ENCODE assay signal across 8 cellular contexts in the genomic region with DNA sequence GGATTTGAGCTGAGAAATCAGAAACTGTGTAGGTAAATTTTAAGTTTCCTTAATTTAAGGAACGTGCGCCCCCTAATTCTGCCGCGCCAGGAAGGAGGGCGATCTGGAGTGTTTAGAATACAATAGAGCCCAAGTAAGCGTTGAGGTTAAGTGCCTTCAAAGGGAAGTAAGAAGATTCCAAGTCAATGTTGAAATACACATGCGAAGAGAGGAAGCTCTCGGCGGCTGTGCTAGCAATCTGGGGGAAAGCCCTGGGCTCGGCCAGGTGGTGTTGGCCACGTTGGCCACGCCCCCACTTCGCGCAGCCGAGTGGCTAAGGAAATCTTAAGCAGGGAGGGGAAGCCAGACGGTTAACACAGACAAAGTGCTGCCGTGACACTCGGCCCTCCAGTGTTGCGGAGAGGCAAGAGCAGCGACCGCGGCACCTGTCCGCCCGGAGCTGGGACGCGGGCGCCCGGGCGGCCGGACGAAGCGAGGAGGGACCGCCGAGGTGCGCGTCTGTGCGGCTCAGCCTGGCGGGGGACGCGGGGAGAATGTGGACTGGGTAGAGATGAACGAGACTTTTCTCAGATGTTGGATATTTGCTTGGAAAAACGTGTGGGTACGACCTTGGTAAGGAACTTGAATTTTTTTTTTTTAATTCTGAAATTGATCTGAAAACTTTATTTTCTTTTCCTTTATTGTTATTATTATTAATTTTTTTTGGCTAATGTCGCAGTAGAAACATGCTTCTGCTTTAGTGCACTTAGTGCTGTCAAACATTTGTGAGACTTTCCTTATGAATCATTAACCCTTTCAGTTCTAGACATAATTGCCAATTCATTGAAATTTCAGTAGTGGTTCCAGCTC. TPM values are rescaled to one million over a fixed set of nuclear protein-coding genes. Genes with fewer than 3 reads are reported as not detected.
DNase-seq lines count a peak whose midpoint lies in the region; ATAC-seq and TF ChIP-seq lines count a peak whose summit lies in the region.

Gene PRDM1, plus strand, starts transcription at position 353 of the 849 bp plus-strand sequence. Its CDS starts 218 bp downstream, at position 571.

- DNase-seq in A673 (ENCODE audit: low spot score) (peak; percentile 49), NCI-H2196 (lab: John Stamatoyannopoulos, UW; ENCODE audit: unreplicated experiment) (peak; percentile 60), left colon (peak; percentile 93)
- DNase-seq in activated CD4-positive, CD25-positive, alpha-beta regulatory T cell (lab: John Stamatoyannopoulos, UW) = peak; percentile 54 to 71 (median 60)
- DNase-seq in central memory CD8-positive, alpha-beta T cell (ENCODE audit: low spot score in 2 of 2) = peak; percentile 66 to 75
- peak; percentile 75 to 80 for DNase-seq in stimulated activated CD4-positive, alpha-beta T cell treated with anti-CD3 and anti-CD28 coated beads, Interleukin-2, amount 100 ng/mL, for 24 hours

- no TSS peak for BruUV-seq in A673 (replicated peaks; lab: Mats Ljungman, UMichigan)

- H3K9me3 Mint-ChIP-seq in central memory CD8-positive, alpha-beta T cell = no peaks in the 10 kb centered on the region

- peak; percentile 49 for ATAC-seq in GM18858 (IDR thresholded peaks at IDR 0.05; ENCODE audit: unreplicated experiment)
- ATAC-seq in HG03064 (IDR thresholded peaks at IDR 0.05; ENCODE audit: low read depth, unreplicated experiment) = peak; percentile 67
- peak; percentile 87 for ATAC-seq in central memory CD8-positive, alpha-beta T cell (replicated peaks; ENCODE audit: extremely low read depth, poor library complexity, severe bottlenecking)
- ATAC-seq in left colon = peak; percentile 98

- H3K4me3 Mint-ChIP-seq in central memory CD8-positive, alpha-beta T cell = peak within 1 kb of the TSS; percentile 97

- H3K9me3 ChIP-seq in A673 (ENCODE audit: low read depth, low read length, poor library complexity, severe bottlenecking) = no peaks in the 10 kb centered on the region

- H3K4me3 ChIP-seq in A673 (ENCODE audit: low read depth, low read length, poor library complexity, severe bottlenecking) = peak within 1 kb of the TSS; percentile 49

- H3K4me1 Mint-ChIP-seq in central memory CD8-positive, alpha-beta T cell = peaks cover 82% of the 10 kb centered on the region

- CTCF ChIA-PET in A673 (lab: Charles Lee) = interaction anchor here (0.6 kb wide), 1 partner anchor 193 kb away, joined by 8 read pairs; no protein-coding TSS in a partner anchor

- peak within 1 kb of the TSS; percentile 89 for H3K27ac Mint-ChIP-seq in central memory CD8-positive, alpha-beta T cell (ENCODE audit: low read depth)

- peaks cover 14% of the 10 kb centered on the region for H3K4me1 ChIP-seq in A673 (ENCODE audit: insufficient read depth, low read length, poor library complexity, severe bottlenecking)

- intact Hi-C loops in A673 (cut with micrococcal nuclease; ENCODE audit: unreplicated experiment) (loop anchor here (10.0 kb wide), 1 partner anchor 219 kb away; no protein-coding TSS in a partner anchor), left colon (cut with DNase I, micrococcal nuclease) (loop anchor here in 1 of 2 donors (10.0 kb wide), 1 partner anchor 91 kb away; no protein-coding TSS in a partner anchor)

- POLR2A ChIA-PET in A673 (lab: Charles Lee; ENCODE audit: low non-redundant PET) = interaction anchor here (0.8 kb wide), 1 partner anchor 1438 kb away, joined by 5 read pairs; no protein-coding TSS in a partner anchor

- H3K27me3 ChIP-seq in A673 (replicated peaks; ENCODE audit: insufficient read depth, low read depth, low read length, poor library complexity) = peaks cover 14% of the 10 kb centered on the region

- no peaks in the 10 kb centered on the region for H3K27me3 Mint-ChIP-seq in central memory CD8-positive, alpha-beta T cell

- no peaks in the 10 kb centered on the region for H3K36me3 ChIP-seq in A673 (ENCODE audit: insufficient read depth, low read length, poor library complexity, severe bottlenecking)

- peak; percentile 31; the same call in 1 of the 2 replicates for TF ChIP-seq CTCF in A673 (conservative IDR thresholded peaks at IDR 0.05; ENCODE audit: low read depth, low read length)

- peaks cover 10% of the 10 kb centered on the region for H3K36me3 Mint-ChIP-seq in central memory CD8-positive, alpha-beta T cell (ENCODE audit: insufficient read depth)

- no peak within 1 kb of the TSS for H3K27ac ChIP-seq in A673 (ENCODE audit: low read depth, low read length, poor library complexity, severe bottlenecking)

RNA-seq across cellular contexts. Expression of gene PRDM1, which starts in this region (rescaled TPM):
- total RNA-seq in A673 (2021) = not detected in 2 replicates
- 10 to 100 TPM; 16.6 to 25.9 TPM for total RNA-seq in left colon

Comparison
In these comparisons a context has a peak if more than half of its experiments do, and no peak if none do; other contexts are left out.
1. RNA of gene PRDM1 (total RNA-seq): 16.6 to 25.9 TPM in left colon; not detected in A673; every median in the first group is over 10 times any median in the second.
2. Peak in DNase-seq and H3K4me3 ChIP-seq in A673; RNA of the gene not detected or under 1 TPM.
3. Peak in every context shown above with its lines, with median percentiles within 50 percentile points of each other: DNase-seq and ATAC-seq.